In the genomic region with DNA sequence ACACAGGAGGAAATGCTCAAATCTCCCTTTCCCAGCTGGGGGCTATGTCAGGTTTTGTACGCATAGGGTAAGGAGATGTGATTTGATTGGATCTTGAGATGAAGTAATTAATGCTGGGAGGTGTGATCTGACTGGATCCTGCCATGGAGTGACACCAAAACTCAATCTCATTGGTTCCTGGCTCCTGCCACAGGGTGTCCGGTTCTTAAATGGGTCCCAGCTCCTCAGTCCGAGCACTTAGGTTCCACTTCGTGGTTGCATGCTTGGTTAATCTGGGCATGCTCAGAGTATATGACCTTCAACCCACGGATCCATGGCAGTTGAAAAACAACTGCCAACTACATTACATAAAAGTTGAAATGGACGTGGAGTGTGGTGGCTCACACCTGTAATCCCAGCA, we compare ENCODE assay signal across 1 cellular context.
TF ChIP-seq lines count a peak whose summit lies in the region.

No MANE protein-coding gene starts in this region.

TF ChIP-seq in HepG2, 621 proteins besides CTCF, POLR2A, EP300 and RAD21 (continued from another document):
- TF ChIP-seq, protein P1, sequence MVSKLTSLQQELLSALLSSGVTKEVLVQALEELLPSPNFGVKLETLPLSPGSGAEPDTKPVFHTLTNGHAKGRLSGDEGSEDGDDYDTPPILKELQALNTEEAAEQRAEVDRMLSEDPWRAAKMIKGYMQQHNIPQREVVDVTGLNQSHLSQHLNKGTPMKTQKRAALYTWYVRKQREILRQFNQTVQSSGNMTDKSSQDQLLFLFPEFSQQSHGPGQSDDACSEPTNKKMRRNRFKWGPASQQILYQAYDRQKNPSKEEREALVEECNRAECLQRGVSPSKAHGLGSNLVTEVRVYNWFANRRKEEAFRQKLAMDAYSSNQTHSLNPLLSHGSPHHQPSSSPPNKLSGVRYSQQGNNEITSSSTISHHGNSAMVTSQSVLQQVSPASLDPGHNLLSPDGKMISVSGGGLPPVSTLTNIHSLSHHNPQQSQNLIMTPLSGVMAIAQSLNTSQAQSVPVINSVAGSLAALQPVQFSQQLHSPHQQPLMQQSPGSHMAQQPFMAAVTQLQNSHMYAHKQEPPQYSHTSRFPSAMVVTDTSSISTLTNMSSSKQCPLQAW (CRISPR knock-in tag; IDR thresholded peaks at IDR 0.05), result no peak
- no peak for TF ChIP-seq ZNF441 (CRISPR knock-in tag; IDR thresholded peaks at IDR 0.05; ENCODE audit: borderline replicate concordance)
- peak; percentile 49; the same call in 1 of the 2 replicates for TF ChIP-seq CREM (IDR thresholded peaks at IDR 0.05)
- no peak for TF ChIP-seq CREM (CRISPR knock-in tag; IDR thresholded peaks at IDR 0.05)
- peak; percentile 48; the same call in 1 of the 2 replicates for TF ChIP-seq ATF1 (CRISPR knock-in tag; IDR thresholded peaks at IDR 0.05)
- TF ChIP-seq ZMYM3 (CRISPR knock-in tag; IDR thresholded peaks at IDR 0.05), result peak; percentile 46; the same call in 1 of the 2 replicates
- 0 out of 2 replicates have a peak, but pooled peaks have one; percentile 25 for TF ChIP-seq IRF2 (CRISPR knock-in tag; IDR thresholded peaks at IDR 0.05)
- 0 out of 2 replicates have a peak, but pooled peaks have one; percentile 22 for TF ChIP-seq ELF1 (CRISPR knock-in tag; IDR thresholded peaks at IDR 0.05)
- TF ChIP-seq CCDC6 (CRISPR knock-in tag; IDR thresholded peaks at IDR 0.05), result no peak
- peak; percentile 48; the same call in 1 of the 2 replicates for TF ChIP-seq YEATS2 (CRISPR knock-in tag; IDR thresholded peaks at IDR 0.05; ENCODE audit: borderline replicate concordance)
- peak; percentile 68 for TF ChIP-seq ZNF143 (CRISPR knock-in tag; IDR thresholded peaks at IDR 0.05)
- no peak for TF ChIP-seq ZC3H4 (CRISPR knock-in tag; IDR thresholded peaks at IDR 0.05; ENCODE audit: borderline replicate concordance)
- peak; percentile 53; the same call in 1 of the 2 replicates for TF ChIP-seq HOXA3 (CRISPR knock-in tag; IDR thresholded peaks at IDR 0.05)
- TF ChIP-seq CBX5 (CRISPR knock-in tag; IDR thresholded peaks at IDR 0.05; ENCODE audit: borderline replicate concordance), result peak; percentile 74; the same call in 1 of the 2 replicates
- TF ChIP-seq, protein P2, sequence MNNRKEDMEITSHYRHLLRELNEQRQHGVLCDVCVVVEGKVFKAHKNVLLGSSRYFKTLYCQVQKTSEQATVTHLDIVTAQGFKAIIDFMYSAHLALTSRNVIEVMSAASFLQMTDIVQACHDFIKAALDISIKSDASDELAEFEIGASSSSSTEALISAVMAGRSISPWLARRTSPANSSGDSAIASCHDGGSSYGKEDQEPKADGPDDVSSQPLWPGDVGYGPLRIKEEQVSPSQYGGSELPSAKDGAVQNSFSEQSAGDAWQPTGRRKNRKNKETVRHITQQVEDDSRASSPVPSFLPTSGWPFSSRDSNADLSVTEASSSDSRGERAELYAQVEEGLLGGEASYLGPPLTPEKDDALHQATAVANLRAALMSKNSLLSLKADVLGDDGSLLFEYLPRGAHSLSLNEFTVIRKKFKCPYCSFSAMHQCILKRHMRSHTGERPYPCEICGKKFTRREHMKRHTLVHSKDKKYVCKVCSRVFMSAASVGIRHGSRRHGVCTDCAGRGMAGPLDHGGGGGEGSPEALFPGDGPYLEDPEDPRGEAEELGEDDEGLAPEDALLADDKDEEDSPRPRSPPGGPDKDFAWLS (CRISPR knock-in tag; IDR thresholded peaks at IDR 0.05; ENCODE audit: borderline replicate concordance), result no peak
- 0 out of 2 replicates have a peak, but pooled peaks have one; percentile 19 for TF ChIP-seq ZNF605 (CRISPR knock-in tag; IDR thresholded peaks at IDR 0.05)
- peak; percentile 89 for TF ChIP-seq KAT8 (CRISPR knock-in tag; IDR thresholded peaks at IDR 0.05)
- peak; percentile 83 for TF ChIP-seq NFYC (CRISPR knock-in tag; IDR thresholded peaks at IDR 0.05)
- TF ChIP-seq, protein P3, sequence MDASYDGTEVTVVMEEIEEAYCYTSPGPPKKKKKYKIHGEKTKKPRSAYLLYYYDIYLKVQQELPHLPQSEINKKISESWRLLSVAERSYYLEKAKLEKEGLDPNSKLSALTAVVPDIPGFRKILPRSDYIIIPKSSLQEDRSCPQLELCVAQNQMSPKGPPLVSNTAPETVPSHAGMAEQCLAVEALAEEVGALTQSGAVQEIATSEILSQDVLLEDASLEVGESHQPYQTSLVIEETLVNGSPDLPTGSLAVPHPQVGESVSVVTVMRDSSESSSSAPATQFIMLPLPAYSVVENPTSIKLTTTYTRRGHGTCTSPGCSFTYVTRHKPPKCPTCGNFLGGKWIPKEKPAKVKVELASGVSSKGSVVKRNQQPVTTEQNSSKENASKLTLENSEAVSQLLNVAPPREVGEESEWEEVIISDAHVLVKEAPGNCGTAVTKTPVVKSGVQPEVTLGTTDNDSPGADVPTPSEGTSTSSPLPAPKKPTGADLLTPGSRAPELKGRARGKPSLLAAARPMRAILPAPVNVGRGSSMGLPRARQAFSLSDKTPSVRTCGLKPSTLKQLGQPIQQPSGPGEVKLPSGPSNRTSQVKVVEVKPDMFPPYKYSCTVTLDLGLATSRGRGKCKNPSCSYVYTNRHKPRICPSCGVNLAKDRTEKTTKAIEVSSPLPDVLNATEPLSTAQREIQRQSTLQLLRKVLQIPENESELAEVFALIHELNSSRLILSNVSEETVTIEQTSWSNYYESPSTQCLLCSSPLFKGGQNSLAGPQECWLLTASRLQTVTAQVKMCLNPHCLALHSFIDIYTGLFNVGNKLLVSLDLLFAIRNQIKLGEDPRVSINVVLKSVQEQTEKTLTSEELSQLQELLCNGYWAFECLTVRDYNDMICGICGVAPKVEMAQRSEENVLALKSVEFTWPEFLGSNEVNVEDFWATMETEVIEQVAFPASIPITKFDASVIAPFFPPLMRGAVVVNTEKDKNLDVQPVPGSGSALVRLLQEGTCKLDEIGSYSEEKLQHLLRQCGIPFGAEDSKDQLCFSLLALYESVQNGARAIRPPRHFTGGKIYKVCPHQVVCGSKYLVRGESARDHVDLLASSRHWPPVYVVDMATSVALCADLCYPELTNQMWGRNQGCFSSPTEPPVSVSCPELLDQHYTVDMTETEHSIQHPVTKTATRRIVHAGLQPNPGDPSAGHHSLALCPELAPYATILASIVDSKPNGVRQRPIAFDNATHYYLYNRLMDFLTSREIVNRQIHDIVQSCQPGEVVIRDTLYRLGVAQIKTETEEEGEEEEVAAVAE (CRISPR knock-in tag; IDR thresholded peaks at IDR 0.05; ENCODE audit: borderline replicate concordance), result peak; percentile 99
- TF ChIP-seq, protein P4, sequence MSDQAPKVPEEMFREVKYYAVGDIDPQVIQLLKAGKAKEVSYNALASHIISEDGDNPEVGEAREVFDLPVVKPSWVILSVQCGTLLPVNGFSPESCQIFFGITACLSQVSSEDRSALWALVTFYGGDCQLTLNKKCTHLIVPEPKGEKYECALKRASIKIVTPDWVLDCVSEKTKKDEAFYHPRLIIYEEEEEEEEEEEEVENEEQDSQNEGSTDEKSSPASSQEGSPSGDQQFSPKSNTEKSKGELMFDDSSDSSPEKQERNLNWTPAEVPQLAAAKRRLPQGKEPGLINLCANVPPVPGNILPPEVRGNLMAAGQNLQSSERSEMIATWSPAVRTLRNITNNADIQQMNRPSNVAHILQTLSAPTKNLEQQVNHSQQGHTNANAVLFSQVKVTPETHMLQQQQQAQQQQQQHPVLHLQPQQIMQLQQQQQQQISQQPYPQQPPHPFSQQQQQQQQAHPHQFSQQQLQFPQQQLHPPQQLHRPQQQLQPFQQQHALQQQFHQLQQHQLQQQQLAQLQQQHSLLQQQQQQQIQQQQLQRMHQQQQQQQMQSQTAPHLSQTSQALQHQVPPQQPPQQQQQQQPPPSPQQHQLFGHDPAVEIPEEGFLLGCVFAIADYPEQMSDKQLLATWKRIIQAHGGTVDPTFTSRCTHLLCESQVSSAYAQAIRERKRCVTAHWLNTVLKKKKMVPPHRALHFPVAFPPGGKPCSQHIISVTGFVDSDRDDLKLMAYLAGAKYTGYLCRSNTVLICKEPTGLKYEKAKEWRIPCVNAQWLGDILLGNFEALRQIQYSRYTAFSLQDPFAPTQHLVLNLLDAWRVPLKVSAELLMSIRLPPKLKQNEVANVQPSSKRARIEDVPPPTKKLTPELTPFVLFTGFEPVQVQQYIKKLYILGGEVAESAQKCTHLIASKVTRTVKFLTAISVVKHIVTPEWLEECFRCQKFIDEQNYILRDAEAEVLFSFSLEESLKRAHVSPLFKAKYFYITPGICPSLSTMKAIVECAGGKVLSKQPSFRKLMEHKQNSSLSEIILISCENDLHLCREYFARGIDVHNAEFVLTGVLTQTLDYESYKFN (CRISPR knock-in tag; conservative IDR thresholded peaks at IDR 0.05), result no peak
